8 cellular contexts compared by ENCODE assay signal in the genomic region with DNA sequence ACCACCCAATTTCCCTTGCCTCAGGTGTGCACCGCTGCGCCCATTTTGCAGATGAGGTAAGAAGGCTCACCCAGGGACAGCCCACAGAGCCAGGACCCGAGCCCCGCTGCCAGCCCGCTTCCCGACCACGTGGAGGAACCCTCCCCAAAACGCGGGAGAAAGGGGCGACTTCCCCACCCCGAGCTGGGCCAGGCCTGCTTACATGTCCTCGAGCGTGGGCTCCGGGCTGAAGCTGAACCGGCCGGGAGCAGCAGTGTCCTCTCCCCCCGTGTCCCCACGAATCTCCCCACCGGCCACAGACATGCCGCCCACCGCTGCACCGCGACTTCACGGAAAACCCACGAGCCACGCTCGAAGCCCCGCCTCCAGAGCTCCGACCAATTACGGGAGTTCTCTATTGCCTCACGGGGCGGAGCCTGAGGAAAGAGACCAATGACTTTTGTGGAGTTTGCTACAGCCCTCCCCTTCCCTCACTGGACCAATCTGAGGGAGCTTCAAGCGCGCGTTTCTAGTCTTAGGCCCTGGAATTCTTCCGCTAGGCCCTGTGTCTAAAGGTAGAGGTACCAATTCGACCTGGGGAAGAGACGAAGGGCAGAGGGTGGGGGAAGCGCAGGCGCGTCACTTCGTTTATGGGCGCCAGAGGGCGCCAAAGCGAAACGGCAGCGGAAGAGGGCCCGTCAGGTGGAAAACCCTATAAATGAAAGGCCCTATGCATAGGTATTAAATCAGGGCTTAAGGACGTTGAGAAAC. TPM values are rescaled to one million over a fixed set of nuclear protein-coding genes. Genes with fewer than 3 reads are reported as not detected.
DNase-seq lines count a peak whose midpoint lies in the region; ATAC-seq and TF ChIP-seq lines count a peak whose summit lies in the region.

A gene (minus strand): TSS at position 353 of the 750 bp plus-strand sequence. CDS start 50 bp downstream, at position 303.

- H3F3A ChIP-seq in OCI-LY1 (ENCODE audit: insufficient read depth, low read length) = no peaks in the 10 kb centered on the region

- H3K27me3 ChIP-seq in OCI-LY1 (ENCODE audit: insufficient read depth, low read length) (no peaks in the 10 kb centered on the region), mononuclear cell (ENCODE audit: insufficient read depth, low read length) (no peaks in the 10 kb centered on the region)

- DNase-seq in DMS 273 treated with DMSO at 0.1 percent for 48 hours (lab: John Stamatoyannopoulos, UW) = peak; percentile 98
- peak; percentile 90 for DNase-seq in HuH-7 (ENCODE audit: low spot score)
- DNase-seq in activated CD8-positive, alpha-beta memory T cell treated with anti-CD3 and anti-CD28 coated beads, Interleukin-2, amount 50 U/mL, for 48 hours = peak; percentile 94
- DNase-seq in epithelial cell of esophagus (ENCODE audit: low read depth) = peak; percentile 100
- peak; percentile 88 to 90 for DNase-seq in stimulated activated CD8-positive, alpha-beta memory T cell treated with anti-CD3 and anti-CD28 coated beads, Interleukin-4, amount 100 ng/mL, for 1 hour (ENCODE audit: low read depth in 2 of 2, low spot score in 1 of 2)

- peak within 1 kb of the TSS; percentile 90 for H3K4me3 ChIP-seq in OCI-LY1 (ENCODE audit: low read depth, low read length, poor library complexity, severe bottlenecking)
- peak within 1 kb of the TSS; percentile 82 for H3K4me3 ChIP-seq in epithelial cell of esophagus (ENCODE audit: low read length)
- peak within 1 kb of the TSS; percentile 62 for H3K4me3 ChIP-seq in mononuclear cell (ENCODE audit: low read length)

- H3K9me3 ChIP-seq in OCI-LY1 (ENCODE audit: low read length) = no peaks in the 10 kb centered on the region
- no peaks in the 10 kb centered on the region for H3K9me3 ChIP-seq in mononuclear cell (ENCODE audit: low read depth, low read length)

- H3K4me2 ChIP-seq in OCI-LY1 (ENCODE audit: low read length) = peak within 1 kb of the TSS; percentile 84

- H3K79me2 ChIP-seq in OCI-LY1 (ENCODE audit: insufficient read depth, low read length) = peaks cover 18% of the 10 kb centered on the region

- H3K36me3 ChIP-seq in OCI-LY1 (ENCODE audit: insufficient read depth, low read length) = peaks cover 28% of the 10 kb centered on the region

- no peaks in the 10 kb centered on the region for H3K9me2 ChIP-seq in OCI-LY1 (ENCODE audit: low read depth, low read length)

- H2AFZ ChIP-seq in OCI-LY1 (ENCODE audit: low read length) = peak within 1 kb of the TSS; percentile 42; the same call in 1 of the 2 replicates

- ATAC-seq in GM21515 (IDR thresholded peaks at IDR 0.05; ENCODE audit: unreplicated experiment) = peak; percentile 89

- TF ChIP-seq CTCF in OCI-LY1 (IDR thresholded peaks at IDR 0.05; ENCODE audit: low read length) (peak; percentile 94), epithelial cell of esophagus (IDR thresholded peaks at IDR 0.05; ENCODE audit: insufficient read depth, low read depth, low read length, missing control alignments) (peak; percentile 89)

- H3K4me1 ChIP-seq in OCI-LY1 (ENCODE audit: insufficient read depth, low read length, severe bottlenecking) = peaks cover 21% of the 10 kb centered on the region
- peaks cover 21% of the 10 kb centered on the region for H3K4me1 ChIP-seq in mononuclear cell (ENCODE audit: insufficient read depth, low read length)

- H3K9ac ChIP-seq in OCI-LY1 (ENCODE audit: low read length) = peak within 1 kb of the TSS; percentile 85

- peak within 1 kb of the TSS; percentile 64 for H3K27ac ChIP-seq in OCI-LY1 (ENCODE audit: low read depth, low read length, poor library complexity, severe bottlenecking)

- no peaks in the 10 kb centered on the region for H4K20me1 ChIP-seq in OCI-LY1 (ENCODE audit: insufficient read depth, low read length)

RNA-seq across cellular contexts. Expression of the gene that starts here (rescaled TPM):
- total RNA-seq in mononuclear cell = 4.1 TPM

Comparison
In these comparisons a context has a peak if more than half of its experiments do, and no peak if none do; other contexts are left out.
1. Peak in every context shown above with its lines: DNase-seq, ATAC-seq, H3K4me3 ChIP-seq and H3K27ac ChIP-seq.